In the genomic region with DNA sequence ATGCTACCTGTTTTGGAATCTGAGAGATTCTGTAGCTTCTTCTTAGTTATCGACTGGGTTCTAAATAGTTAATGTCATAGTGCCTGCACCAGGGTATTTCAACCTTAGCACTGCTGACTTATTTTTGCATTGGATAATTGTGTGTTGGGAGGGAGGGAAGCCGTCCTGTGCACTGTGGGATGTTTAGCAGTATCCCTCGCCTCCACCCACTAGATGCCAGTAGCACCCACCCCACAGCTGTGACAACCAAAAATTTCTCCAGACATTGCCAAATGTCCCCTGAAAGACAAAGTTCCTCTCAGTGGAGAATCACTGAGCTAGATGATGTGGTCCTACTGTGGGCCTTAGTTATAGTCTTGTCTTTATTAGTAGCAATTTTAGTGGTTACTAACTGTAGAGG, we compare ENCODE assay signal across 1 cellular context.
TF ChIP-seq lines count a peak whose summit lies in the region.

No MANE protein-coding gene starts in this region.

TF ChIP-seq in GM23338, 12 proteins besides CTCF, POLR2A, EP300 and RAD21 (continued from another document):
- TF ChIP-seq ZNF462 (CRISPR knock-in tag; IDR thresholded peaks at IDR 0.05): no peak
- TF ChIP-seq, protein P1, sequence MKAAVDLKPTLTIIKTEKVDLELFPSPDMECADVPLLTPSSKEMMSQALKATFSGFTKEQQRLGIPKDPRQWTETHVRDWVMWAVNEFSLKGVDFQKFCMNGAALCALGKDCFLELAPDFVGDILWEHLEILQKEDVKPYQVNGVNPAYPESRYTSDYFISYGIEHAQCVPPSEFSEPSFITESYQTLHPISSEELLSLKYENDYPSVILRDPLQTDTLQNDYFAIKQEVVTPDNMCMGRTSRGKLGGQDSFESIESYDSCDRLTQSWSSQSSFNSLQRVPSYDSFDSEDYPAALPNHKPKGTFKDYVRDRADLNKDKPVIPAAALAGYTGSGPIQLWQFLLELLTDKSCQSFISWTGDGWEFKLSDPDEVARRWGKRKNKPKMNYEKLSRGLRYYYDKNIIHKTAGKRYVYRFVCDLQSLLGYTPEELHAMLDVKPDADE (IDR thresholded peaks at IDR 0.05): no peak
